1 cellular context compared by ENCODE assay signal in the genomic region with DNA sequence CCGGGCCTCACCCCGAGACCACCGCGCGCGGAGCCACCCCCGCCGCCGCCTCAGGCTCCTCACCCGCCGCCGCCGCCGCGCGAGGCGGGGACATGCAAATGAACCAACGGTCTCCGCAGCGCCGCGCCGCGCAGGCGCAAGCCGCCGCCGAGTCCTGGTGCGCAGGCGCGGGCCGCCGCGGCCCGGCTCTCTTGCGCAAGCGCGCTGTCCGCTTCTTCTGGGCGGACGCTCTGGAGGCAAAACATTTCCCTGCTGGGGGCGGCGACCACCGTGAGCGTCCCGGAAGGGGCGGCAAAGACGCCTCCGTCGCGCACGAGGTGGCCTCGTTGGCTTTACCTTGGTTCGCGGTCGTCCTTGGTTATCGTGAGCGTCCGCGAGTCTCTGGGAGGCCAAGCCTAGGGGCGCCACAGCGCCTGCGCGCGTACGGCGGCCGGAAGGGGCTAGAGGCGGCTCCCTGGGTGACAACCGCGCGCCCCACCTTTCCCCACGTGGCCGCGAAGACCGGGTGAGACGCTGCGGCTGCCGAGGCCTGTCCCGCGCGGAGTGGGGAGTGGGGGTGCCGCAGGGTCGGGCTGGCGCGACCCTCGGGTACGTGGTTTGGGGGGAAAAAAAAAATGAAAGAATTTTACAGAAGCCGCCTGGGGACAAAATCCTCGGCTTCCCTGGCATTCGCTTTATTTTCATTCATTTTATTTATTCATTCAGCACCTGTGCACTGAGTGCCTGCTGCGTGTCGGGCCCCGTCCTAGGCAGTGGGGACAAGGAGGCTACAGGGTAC.
TF ChIP-seq lines count a peak whose summit lies in the region.

A gene (plus strand): TSS at position 178 of the 778 bp plus-strand sequence. CDS start 607 bp downstream, outside the sequence.
A gene (minus strand): TSS at position 92 of the 778 bp plus-strand sequence. CDS start 2,446 bp downstream, outside the sequence.

TF ChIP-seq in HepG2, 621 proteins besides CTCF, POLR2A, EP300 and RAD21 (continued from another document and continues in another):
- TF ChIP-seq, protein P1, sequence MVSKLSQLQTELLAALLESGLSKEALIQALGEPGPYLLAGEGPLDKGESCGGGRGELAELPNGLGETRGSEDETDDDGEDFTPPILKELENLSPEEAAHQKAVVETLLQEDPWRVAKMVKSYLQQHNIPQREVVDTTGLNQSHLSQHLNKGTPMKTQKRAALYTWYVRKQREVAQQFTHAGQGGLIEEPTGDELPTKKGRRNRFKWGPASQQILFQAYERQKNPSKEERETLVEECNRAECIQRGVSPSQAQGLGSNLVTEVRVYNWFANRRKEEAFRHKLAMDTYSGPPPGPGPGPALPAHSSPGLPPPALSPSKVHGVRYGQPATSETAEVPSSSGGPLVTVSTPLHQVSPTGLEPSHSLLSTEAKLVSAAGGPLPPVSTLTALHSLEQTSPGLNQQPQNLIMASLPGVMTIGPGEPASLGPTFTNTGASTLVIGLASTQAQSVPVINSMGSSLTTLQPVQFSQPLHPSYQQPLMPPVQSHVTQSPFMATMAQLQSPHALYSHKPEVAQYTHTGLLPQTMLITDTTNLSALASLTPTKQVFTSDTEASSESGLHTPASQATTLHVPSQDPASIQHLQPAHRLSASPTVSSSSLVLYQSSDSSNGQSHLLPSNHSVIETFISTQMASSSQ (IDR thresholded peaks at IDR 0.05; ENCODE audit: low read depth) = no peak
- TF ChIP-seq, protein P1 (CRISPR knock-in tag; IDR thresholded peaks at IDR 0.05; ENCODE audit: borderline replicate concordance) = 0 out of 2 replicates have a peak, but pooled peaks have one; percentile 37
- TF ChIP-seq ZNF777 (CRISPR knock-in tag; IDR thresholded peaks at IDR 0.05) (0 out of 2 replicates have a peak, but pooled peaks have one; percentile 58), FOXK1 (CRISPR knock-in tag; IDR thresholded peaks at IDR 0.05; ENCODE audit: borderline replicate concordance, low read depth) (no peak; the same call in 1 of the 2 replicates), ZNF761 (CRISPR knock-in tag; conservative IDR thresholded peaks at IDR 0.05) (peak; percentile 88; the same call in 1 of the 2 replicates), ARNT (IDR thresholded peaks at IDR 0.05) (no peak), ZNF431 (CRISPR knock-in tag; IDR thresholded peaks at IDR 0.05; ENCODE audit: borderline replicate concordance, low read depth) (no peak; the same call in 1 of the 2 replicates), ZNF17 (CRISPR knock-in tag; IDR thresholded peaks at IDR 0.05) (no peak), FOXA3 (CRISPR knock-in tag; IDR thresholded peaks at IDR 0.05) (no peak), IRF2 (CRISPR knock-in tag; IDR thresholded peaks at IDR 0.05) (peak; percentile 30; the same call in 1 of the 2 replicates), TCF7 (IDR thresholded peaks at IDR 0.05; ENCODE audit: low read depth) (no peak), ZNF589 (CRISPR knock-in tag; conservative IDR thresholded peaks at IDR 0.05) (peak; percentile 88; the same call in 1 of the 2 replicates), MTA3 (CRISPR knock-in tag; IDR thresholded peaks at IDR 0.05) (no peak), PHF20 (CRISPR knock-in tag; IDR thresholded peaks at IDR 0.05) (peak; percentile 80), JUND (CRISPR knock-in tag; IDR thresholded peaks at IDR 0.05) (no peak), ARID2 (CRISPR knock-in tag; IDR thresholded peaks at IDR 0.05; ENCODE audit: borderline replicate concordance) (peak; percentile 91), ZNF124 (CRISPR knock-in tag; IDR thresholded peaks at IDR 0.05) (peak; percentile 91), RXRB (CRISPR knock-in tag; IDR thresholded peaks at IDR 0.05; ENCODE audit: borderline replicate concordance) (peak; percentile 52; the same call in 1 of the 2 replicates), ZSCAN25 (CRISPR knock-in tag; IDR thresholded peaks at IDR 0.05) (peak; percentile 67; the same call in 1 of the 2 replicates), GTF3A (CRISPR knock-in tag; conservative IDR thresholded peaks at IDR 0.05) (no peak), TRIM24 (CRISPR knock-in tag; IDR thresholded peaks at IDR 0.05) (no peak), SMAD1 (CRISPR knock-in tag; IDR thresholded peaks at IDR 0.05; ENCODE audit: borderline replicate concordance, low read depth) (peak; percentile 91; the same call in 1 of the 2 replicates), RBAK (CRISPR knock-in tag; IDR thresholded peaks at IDR 0.05) (no peak), AHR (CRISPR knock-in tag; IDR thresholded peaks at IDR 0.05) (peak; percentile 94; the same call in 1 of the 2 replicates), MAFF (IDR thresholded peaks at IDR 0.05; ENCODE audit: low read depth, low read length) (no peak)
- TF ChIP-seq, protein P2, sequence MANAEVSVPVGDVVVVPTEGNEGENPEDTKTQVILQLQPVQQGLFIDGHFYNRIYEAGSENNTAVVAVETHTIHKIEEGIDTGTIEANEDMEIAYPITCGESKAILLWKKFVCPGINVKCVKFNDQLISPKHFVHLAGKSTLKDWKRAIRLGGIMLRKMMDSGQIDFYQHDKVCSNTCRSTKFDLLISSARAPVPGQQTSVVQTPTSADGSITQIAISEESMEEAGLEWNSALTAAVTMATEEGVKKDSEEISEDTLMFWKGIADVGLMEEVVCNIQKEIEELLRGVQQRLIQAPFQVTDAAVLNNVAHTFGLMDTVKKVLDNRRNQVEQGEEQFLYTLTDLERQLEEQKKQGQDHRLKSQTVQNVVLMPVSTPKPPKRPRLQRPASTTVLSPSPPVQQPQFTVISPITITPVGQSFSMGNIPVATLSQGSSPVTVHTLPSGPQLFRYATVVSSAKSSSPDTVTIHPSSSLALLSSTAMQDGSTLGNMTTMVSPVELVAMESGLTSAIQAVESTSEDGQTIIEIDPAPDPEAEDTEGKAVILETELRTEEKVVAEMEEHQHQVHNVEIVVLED (CRISPR knock-in tag; IDR thresholded peaks at IDR 0.05; ENCODE audit: borderline replicate concordance) = peak; percentile 81; the same call in 1 of the 2 replicates
- TF ChIP-seq, protein P3, sequence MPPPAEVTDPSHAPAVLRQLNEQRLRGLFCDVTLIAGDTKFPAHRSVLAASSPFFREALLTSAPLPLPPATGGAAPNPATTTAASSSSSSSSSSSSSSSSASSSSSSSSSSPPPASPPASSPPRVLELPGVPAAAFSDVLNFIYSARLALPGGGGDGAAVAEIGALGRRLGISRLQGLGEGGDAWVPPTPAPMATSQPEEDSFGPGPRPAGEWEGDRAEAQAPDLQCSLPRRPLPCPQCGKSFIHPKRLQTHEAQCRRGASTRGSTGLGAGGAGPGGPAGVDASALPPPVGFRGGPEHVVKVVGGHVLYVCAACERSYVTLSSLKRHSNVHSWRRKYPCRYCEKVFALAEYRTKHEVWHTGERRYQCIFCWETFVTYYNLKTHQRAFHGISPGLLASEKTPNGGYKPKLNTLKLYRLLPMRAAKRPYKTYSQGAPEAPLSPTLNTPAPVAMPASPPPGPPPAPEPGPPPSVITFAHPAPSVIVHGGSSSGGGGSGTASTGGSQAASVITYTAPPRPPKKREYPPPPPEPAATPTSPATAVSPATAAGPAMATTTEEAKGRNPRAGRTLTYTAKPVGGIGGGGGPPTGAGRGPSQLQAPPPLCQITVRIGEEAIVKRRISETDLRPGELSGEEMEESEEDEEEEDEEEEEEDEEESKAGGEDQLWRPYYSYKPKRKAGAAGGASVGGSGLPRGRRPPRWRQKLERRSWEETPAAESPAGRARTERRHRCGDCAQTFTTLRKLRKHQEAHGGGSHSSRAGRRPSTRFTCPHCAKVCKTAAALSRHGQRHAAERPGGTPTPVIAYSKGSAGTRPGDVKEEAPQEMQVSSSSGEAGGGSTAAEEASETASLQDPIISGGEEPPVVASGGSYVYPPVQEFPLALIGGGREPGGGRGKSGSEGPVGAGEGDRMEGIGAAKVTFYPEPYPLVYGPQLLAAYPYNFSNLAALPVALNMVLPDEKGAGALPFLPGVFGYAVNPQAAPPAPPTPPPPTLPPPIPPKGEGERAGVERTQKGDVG (CRISPR knock-in tag; IDR thresholded peaks at IDR 0.05; ENCODE audit: borderline replicate concordance) = no peak
- TF ChIP-seq, protein P4, sequence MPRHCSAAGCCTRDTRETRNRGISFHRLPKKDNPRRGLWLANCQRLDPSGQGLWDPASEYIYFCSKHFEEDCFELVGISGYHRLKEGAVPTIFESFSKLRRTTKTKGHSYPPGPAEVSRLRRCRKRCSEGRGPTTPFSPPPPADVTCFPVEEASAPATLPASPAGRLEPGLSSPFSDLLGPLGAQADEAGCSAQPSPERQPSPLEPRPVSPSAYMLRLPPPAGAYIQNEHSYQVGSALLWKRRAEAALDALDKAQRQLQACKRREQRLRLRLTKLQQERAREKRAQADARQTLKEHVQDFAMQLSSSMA (CRISPR knock-in tag; IDR thresholded peaks at IDR 0.05) = no peak
- TF ChIP-seq, protein P5, sequence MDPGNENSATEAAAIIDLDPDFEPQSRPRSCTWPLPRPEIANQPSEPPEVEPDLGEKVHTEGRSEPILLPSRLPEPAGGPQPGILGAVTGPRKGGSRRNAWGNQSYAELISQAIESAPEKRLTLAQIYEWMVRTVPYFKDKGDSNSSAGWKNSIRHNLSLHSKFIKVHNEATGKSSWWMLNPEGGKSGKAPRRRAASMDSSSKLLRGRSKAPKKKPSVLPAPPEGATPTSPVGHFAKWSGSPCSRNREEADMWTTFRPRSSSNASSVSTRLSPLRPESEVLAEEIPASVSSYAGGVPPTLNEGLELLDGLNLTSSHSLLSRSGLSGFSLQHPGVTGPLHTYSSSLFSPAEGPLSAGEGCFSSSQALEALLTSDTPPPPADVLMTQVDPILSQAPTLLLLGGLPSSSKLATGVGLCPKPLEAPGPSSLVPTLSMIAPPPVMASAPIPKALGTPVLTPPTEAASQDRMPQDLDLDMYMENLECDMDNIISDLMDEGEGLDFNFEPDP (CRISPR knock-in tag; conservative IDR thresholded peaks at IDR 0.05) = no peak
- TF ChIP-seq, protein P6, sequence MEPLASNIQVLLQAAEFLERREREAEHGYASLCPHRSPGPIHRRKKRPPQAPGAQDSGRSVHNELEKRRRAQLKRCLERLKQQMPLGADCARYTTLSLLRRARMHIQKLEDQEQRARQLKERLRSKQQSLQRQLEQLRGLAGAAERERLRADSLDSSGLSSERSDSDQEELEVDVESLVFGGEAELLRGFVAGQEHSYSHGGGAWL (CRISPR knock-in tag; IDR thresholded peaks at IDR 0.05) = peak; percentile 99
- TF ChIP-seq, protein P7, sequence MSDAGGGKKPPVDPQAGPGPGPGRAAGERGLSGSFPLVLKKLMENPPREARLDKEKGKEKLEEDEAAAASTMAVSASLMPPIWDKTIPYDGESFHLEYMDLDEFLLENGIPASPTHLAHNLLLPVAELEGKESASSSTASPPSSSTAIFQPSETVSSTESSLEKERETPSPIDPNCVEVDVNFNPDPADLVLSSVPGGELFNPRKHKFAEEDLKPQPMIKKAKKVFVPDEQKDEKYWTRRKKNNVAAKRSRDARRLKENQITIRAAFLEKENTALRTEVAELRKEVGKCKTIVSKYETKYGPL (CRISPR knock-in tag; IDR thresholded peaks at IDR 0.05) = 0 out of 2 replicates have a peak, but pooled peaks have one; percentile 69
- TF ChIP-seq, protein P8, sequence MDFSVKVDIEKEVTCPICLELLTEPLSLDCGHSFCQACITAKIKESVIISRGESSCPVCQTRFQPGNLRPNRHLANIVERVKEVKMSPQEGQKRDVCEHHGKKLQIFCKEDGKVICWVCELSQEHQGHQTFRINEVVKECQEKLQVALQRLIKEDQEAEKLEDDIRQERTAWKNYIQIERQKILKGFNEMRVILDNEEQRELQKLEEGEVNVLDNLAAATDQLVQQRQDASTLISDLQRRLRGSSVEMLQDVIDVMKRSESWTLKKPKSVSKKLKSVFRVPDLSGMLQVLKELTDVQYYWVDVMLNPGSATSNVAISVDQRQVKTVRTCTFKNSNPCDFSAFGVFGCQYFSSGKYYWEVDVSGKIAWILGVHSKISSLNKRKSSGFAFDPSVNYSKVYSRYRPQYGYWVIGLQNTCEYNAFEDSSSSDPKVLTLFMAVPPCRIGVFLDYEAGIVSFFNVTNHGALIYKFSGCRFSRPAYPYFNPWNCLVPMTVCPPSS (IDR thresholded peaks at IDR 0.05) = no peak
- TF ChIP-seq, protein P9, sequence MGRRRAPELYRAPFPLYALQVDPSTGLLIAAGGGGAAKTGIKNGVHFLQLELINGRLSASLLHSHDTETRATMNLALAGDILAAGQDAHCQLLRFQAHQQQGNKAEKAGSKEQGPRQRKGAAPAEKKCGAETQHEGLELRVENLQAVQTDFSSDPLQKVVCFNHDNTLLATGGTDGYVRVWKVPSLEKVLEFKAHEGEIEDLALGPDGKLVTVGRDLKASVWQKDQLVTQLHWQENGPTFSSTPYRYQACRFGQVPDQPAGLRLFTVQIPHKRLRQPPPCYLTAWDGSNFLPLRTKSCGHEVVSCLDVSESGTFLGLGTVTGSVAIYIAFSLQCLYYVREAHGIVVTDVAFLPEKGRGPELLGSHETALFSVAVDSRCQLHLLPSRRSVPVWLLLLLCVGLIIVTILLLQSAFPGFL (CRISPR knock-in tag; IDR thresholded peaks at IDR 0.05) = 0 out of 2 replicates have a peak, but pooled peaks have one; percentile 55
- TF ChIP-seq, protein P10, sequence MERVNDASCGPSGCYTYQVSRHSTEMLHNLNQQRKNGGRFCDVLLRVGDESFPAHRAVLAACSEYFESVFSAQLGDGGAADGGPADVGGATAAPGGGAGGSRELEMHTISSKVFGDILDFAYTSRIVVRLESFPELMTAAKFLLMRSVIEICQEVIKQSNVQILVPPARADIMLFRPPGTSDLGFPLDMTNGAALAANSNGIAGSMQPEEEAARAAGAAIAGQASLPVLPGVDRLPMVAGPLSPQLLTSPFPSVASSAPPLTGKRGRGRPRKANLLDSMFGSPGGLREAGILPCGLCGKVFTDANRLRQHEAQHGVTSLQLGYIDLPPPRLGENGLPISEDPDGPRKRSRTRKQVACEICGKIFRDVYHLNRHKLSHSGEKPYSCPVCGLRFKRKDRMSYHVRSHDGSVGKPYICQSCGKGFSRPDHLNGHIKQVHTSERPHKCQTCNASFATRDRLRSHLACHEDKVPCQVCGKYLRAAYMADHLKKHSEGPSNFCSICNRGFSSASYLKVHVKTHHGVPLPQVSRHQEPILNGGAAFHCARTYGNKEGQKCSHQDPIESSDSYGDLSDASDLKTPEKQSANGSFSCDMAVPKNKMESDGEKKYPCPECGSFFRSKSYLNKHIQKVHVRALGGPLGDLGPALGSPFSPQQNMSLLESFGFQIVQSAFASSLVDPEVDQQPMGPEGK (CRISPR knock-in tag; IDR thresholded peaks at IDR 0.05) = peak; percentile 67
- TF ChIP-seq, protein P11, sequence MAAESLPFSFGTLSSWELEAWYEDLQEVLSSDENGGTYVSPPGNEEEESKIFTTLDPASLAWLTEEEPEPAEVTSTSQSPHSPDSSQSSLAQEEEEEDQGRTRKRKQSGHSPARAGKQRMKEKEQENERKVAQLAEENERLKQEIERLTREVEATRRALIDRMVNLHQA (CRISPR knock-in tag; IDR thresholded peaks at IDR 0.05) = no peak
